Comparison of ENCODE assay signal across 7 cellular contexts in the genomic region with DNA sequence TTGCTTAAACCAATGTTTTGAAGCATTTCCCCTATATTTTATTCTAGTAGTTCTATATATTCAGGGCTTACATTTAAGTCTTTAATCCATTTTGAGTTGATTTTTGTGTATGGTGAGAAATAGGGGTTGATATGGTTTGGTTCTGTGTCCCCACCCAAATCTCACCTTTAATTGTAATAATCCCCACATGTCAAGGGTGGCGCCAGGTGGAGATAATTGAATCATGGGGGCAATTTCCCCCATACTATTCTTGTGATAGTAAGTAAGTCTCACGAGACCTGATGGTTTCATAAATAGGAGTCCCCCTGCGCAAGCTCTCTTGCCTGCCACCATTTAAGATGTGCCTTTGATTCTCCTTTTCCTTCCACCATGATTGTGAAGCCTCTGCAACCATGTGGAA.
"Had no signal": no experiment of that assay in that cellular context is flagged by ENCODE, and none has a peak within 500 bp of the region (broad histone marks: within the 10 kb centered on the region; RNA-seq: fewer than 3 reads in every experiment).

No MANE protein-coding gene starts in this region.

- ATAC-seq: HepG2 had no signal

- H3K4me1 Mint-ChIP-seq: IgD-negative memory B cell had no signal

- H3K4me3 Mint-ChIP-seq: IgD-negative memory B cell had no signal

- DNase-seq: IMR-90, KBM-7, KG1 had no signal

- FAIRE-seq: HepG2, HTR-8/SVneo had no signal

- H3K27ac ChIP-seq: HL-60 had no signal

- H3K27ac Mint-ChIP-seq: IgD-negative memory B cell had no signal
